13 cellular contexts compared by ENCODE assay signal in genomic region chr2:217827430-217828201, GRCh38.
A peak's percentile ranks its signal among the peaks of the same experiment; 100 is the strongest.
DNase-seq lines count a peak whose midpoint lies in the region; ATAC-seq and TF ChIP-seq lines count a peak whose summit lies in the region.
"Had no signal": no experiment of that assay in that cellular context is flagged by ENCODE, and none has a peak within 500 bp of the region (broad histone marks: within the 10 kb centered on the region; RNA-seq: fewer than 3 reads in every experiment).

No MANE protein-coding gene starts in this region.

- TF ChIP-seq CTCF in HEK293 (tag by site-specific recombination; IDR thresholded peaks at IDR 0.05), result no peak
- TF ChIP-seq CTCF in left lung (IDR thresholded peaks at IDR 0.05), result no peak
- TF ChIP-seq CTCF in Calu3 (IDR thresholded peaks at IDR 0.05; ENCODE audit: unreplicated experiment), result no peak

- H3K36me3 ChIP-seq in HEK293 (ENCODE audit: control insufficient read depth in 2 of 2, insufficient read depth in 1 of 2, low read length in 2 of 2) (no peaks in the 10 kb centered on the region), left lung (peaks cover 0 to 69% of the 10 kb centered on the region in 2 donors)

- H3K27me3 ChIP-seq in left lung, result no peaks in the 10 kb centered on the region
- H3K27me3 ChIP-seq: BLaER1 had no signal

- POLR2A ChIA-PET in HEK293 (lab: Yijun Ruan, JAX), result no interaction called here

- no TSS peak for BruUV-seq in Calu3 (replicated peaks; lab: Mats Ljungman, UMichigan)

- no peak overlapping the region for H3K4me3 ChIP-seq in HEK293 (ENCODE audit: low read depth, low read length)
- no peak overlapping the region for H3K4me3 ChIP-seq in left lung
- no peak overlapping the region for H3K4me3 ChIP-seq in skin epidermis
- H3K4me3 ChIP-seq: BLaER1 had no signal

- H3K9me3 ChIP-seq in HEK293 (ENCODE audit: control insufficient read depth, insufficient read depth, low read depth, low read length), result no peaks in the 10 kb centered on the region
- no peaks in the 10 kb centered on the region for H3K9me3 ChIP-seq in left lung
- H3K9me3 ChIP-seq: BLaER1 had no signal

- CTCF ChIA-PET in HEK293 (lab: Yijun Ruan, JAX) (interaction anchor here (1.1 to 1.7 kb wide), 3 partner anchors 36 to 60 kb away, joined by 3 to 5 read pairs (median 3); no protein-coding TSS in a partner anchor), Calu3 (lab: Charles Lee) (no interaction called here)

- peak; percentile 72 to 85 for DNase-seq in left lung
- DNase-seq in NCI-H748 treated with DMSO at 0.1 percent for 48 hours (lab: John Stamatoyannopoulos, UW), result no peak
- no peak for DNase-seq in T-helper 9 cell
- DNase-seq in dedifferentiated amniotic fluid mesenchymal stem cell (ENCODE audit: extremely low spot score), result no peak
- no peak for DNase-seq in Calu3
- DNase-seq: activated CD4-positive, alpha-beta T cell treated with anti-CD3 and anti-CD28 coated beads, Interleukin-2, amount 50 U/mL, for 1 hour; activated naive CD4-positive, alpha-beta T cell; cortex of kidney; NCI-H146 had no signal

- H3K27ac Mint-ChIP-seq in dendritic cell treated with granulocyte-macrophage colony-stimulating factor and Interleukin-4, amounts not matched to agents 40 ng/mL and 50 ng/mL, for 4 days, result peak overlapping the region; percentile 90
- H3K27ac Mint-ChIP-seq in Calu3 (ENCODE audit: unreplicated experiment), result no peak overlapping the region

- no peak overlapping the region for H3K27ac ChIP-seq in HEK293 (ENCODE audit: extremely low read depth, low read depth, low read length)
- peak overlapping the region; percentile 70 to 73 for H3K27ac ChIP-seq in left lung
- H3K27ac ChIP-seq in skin epidermis, result peak overlapping the region in 13 of 21 experiments; percentile 2 to 75 (median 34)
- H3K27ac ChIP-seq: BLaER1 had no signal

- no peaks in the 10 kb centered on the region for H3K9me3 Mint-ChIP-seq in dendritic cell treated with granulocyte-macrophage colony-stimulating factor and Interleukin-4, amounts not matched to agents 40 ng/mL and 50 ng/mL, for 4 days
- no peaks in the 10 kb centered on the region for H3K9me3 Mint-ChIP-seq in Calu3 (ENCODE audit: low read depth, unreplicated experiment)

- peak overlapping the region; percentile 51 for H3K4me3 Mint-ChIP-seq in dendritic cell treated with granulocyte-macrophage colony-stimulating factor and Interleukin-4, amounts not matched to agents 40 ng/mL and 50 ng/mL, for 4 days
- no peak overlapping the region for H3K4me3 Mint-ChIP-seq in Calu3 (ENCODE audit: low read depth, unreplicated experiment)

- peaks cover 44% of the 10 kb centered on the region for H3K4me1 Mint-ChIP-seq in dendritic cell treated with granulocyte-macrophage colony-stimulating factor and Interleukin-4, amounts not matched to agents 40 ng/mL and 50 ng/mL, for 4 days (ENCODE audit: low read depth)
- H3K4me1 Mint-ChIP-seq in Calu3 (ENCODE audit: low read depth, unreplicated experiment), result no peaks in the 10 kb centered on the region

- H3K4me1 ChIP-seq in HEK293 (ENCODE audit: control insufficient read depth, insufficient read depth, low read length), result no peaks in the 10 kb centered on the region
- peaks cover 27 to 43% of the 10 kb centered on the region in 2 donors for H3K4me1 ChIP-seq in left lung
- H3K4me1 ChIP-seq: BLaER1 had no signal

- peaks cover 15% of the 10 kb centered on the region for H3K27me3 Mint-ChIP-seq in dendritic cell treated with granulocyte-macrophage colony-stimulating factor and Interleukin-4, amounts not matched to agents 40 ng/mL and 50 ng/mL, for 4 days
- H3K27me3 Mint-ChIP-seq in Calu3 (ENCODE audit: unreplicated experiment), result peaks cover 66% of the 10 kb centered on the region

- peak; percentile 66 for ATAC-seq in left lung

- peaks cover 61% of the 10 kb centered on the region for H3K36me3 Mint-ChIP-seq in dendritic cell treated with granulocyte-macrophage colony-stimulating factor and Interleukin-4, amounts not matched to agents 40 ng/mL and 50 ng/mL, for 4 days (ENCODE audit: low read depth)
- no peaks in the 10 kb centered on the region for H3K36me3 Mint-ChIP-seq in Calu3 (ENCODE audit: insufficient read depth, unreplicated experiment)

- intact Hi-C loops in dendritic cell treated with granulocyte-macrophage colony-stimulating factor and Interleukin-4, amounts not matched to agents 40 ng/mL and 50 ng/mL, for 4 days (cut with micrococcal nuclease), result no loop called here
- intact Hi-C loops in left lung (cut with DNase I), result no loop called here
- intact Hi-C loops in Calu3 (cut with micrococcal nuclease; ENCODE audit: unreplicated experiment), result no loop called here

TF ChIP-seq in HEK293, 187 proteins besides CTCF, POLR2A, EP300 and RAD21:
- TF ChIP-seq ZFHX2 (tag by site-specific recombination; conservative IDR thresholded peaks at IDR 0.05) (peak; percentile 51), KLF1 (tag by site-specific recombination; IDR thresholded peaks at IDR 0.05) (0 out of 2 replicates have a peak, but pooled peaks have one; percentile 15), ZNF785 (tag by site-specific recombination; IDR thresholded peaks at IDR 0.05) (no peak)
TF ChIP-seq in HEK293: peak in this region for 2.

Comparison
In these comparisons a context has a peak if more than half of its experiments do, and no peak if none do; other contexts are left out.
1. DNase-seq: peak in left lung (2 of 2); none in NCI-H748 treated with DMSO at 0.1 percent for 48 hours (single experiment), T-helper 9 cell (single experiment), dedifferentiated amniotic fluid mesenchymal stem cell (single experiment) and Calu3 (single experiment).